In the genomic region with DNA sequence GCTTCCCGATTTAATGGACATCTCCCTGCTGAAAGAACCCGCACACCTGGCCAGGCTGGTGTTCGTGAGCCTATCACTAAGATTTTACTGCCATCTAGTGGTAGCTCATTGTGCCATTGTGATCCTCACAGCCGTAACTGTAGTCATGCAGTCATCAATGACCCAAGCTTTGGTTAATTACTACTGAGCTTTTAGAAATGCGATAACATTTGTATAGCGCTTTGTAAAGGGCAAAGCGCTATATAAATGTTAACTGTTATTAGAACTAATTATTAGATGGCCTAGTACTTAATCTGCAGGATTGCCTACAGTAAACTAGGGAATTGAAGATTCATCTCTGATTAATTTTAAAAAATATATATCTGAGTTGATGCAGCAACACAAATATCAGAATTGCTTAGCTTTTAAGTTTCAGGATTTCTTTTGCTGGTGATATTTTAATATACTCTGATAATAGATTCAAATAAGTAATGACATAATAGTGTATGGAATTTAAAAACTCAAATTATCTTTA, we compare ENCODE assay signal across 8 cellular contexts.
DNase-seq lines count a peak whose midpoint lies in the region; ATAC-seq, FAIRE-seq and TF ChIP-seq lines count a peak whose summit lies in the region.

No MANE protein-coding gene starts in this region.

- H2AFZ ChIP-seq in keratinocyte (ENCODE audit: control insufficient read depth, low read length) = no peak overlapping the region

- H4K20me1 ChIP-seq in keratinocyte (ENCODE audit: control insufficient read depth, extremely low read depth, insufficient read depth, low read length) = no peaks in the 10 kb centered on the region

- FAIRE-seq in TTC549 (lab: Jason Lieb, UNC) (peak; percentile 19), keratinocyte (lab: Jason Lieb, UNC) (peak; percentile 95)

- no peaks in the 10 kb centered on the region for H3K36me3 ChIP-seq in breast epithelium
- peaks cover 0 to 1% of the 10 kb centered on the region in 2 experiments for H3K36me3 ChIP-seq in keratinocyte (ENCODE audit: control insufficient read depth in 2 of 2, extremely low read depth in 1 of 2, insufficient read depth in 2 of 2, low read length in 2 of 2)

- no peaks in the 10 kb centered on the region for H3K9me3 ChIP-seq in breast epithelium
- no peaks in the 10 kb centered on the region for H3K9me3 ChIP-seq in keratinocyte (ENCODE audit: control insufficient read depth, low read depth, low read length)

- H3K4me3 ChIP-seq in breast epithelium (no peak overlapping the region), keratinocyte (ENCODE audit: control insufficient read depth in 2 of 3, extremely low read depth in 1 of 3, insufficient read depth in 2 of 3, low read depth in 1 of 3, low read length in 3 of 3) (no peak overlapping the region)

- DNase-seq in AG08395 (ENCODE audit: low spot score) (peak; percentile 66), NCI-H2029 (lab: John Stamatoyannopoulos, UW) (peak; percentile 55), breast epithelium (ENCODE audit: low spot score in 2 of 2) (peak in 1 of 2 donors; percentile 29), keratinocyte (ENCODE audit: low read depth, low spot score) (peak; percentile 17)
- peak; percentile 47 for DNase-seq in stimulated activated CD4-positive, alpha-beta T cell treated with anti-CD3 and anti-CD28 coated beads, Interleukin-2, amount 100 ng/mL, for 4 hours (ENCODE audit: low read depth)

- H3K9ac ChIP-seq in keratinocyte (ENCODE audit: control insufficient read depth, extremely low read depth, insufficient read depth, low read length) = no peak overlapping the region

- dilution Hi-C loops in keratinocyte (cut with MboI; ENCODE audit: extremely low pct_ligation_motif_present, low sequenced_read_pairs) = no loop called here

- TF ChIP-seq CTCF in breast epithelium (IDR thresholded peaks at IDR 0.05) = peak; percentile 37 to 76 (median 71)
- TF ChIP-seq CTCF in keratinocyte (optimal IDR thresholded peaks at IDR 0.05 in 1 of 3, IDR thresholded peaks at IDR 0.05 in 1 of 3, conservative IDR thresholded peaks at IDR 0.05 in 1 of 3; ENCODE audit: extremely low read depth in 1 of 3, insufficient read depth in 2 of 3, low read length in 3 of 3) = peak; percentile 77 to 85 (median 82)

- H3K9me1 ChIP-seq in keratinocyte (ENCODE audit: control insufficient read depth, extremely low read depth, insufficient read depth, low read length) = no peaks in the 10 kb centered on the region

- intact Hi-C loops in breast epithelium (cut with DNase I; ENCODE audit: low total_unique reads) = no loop called here

- TF ChIP-seq POLR2A in breast epithelium (IDR thresholded peaks at IDR 0.05) = no peak

- H3K4me2 ChIP-seq in keratinocyte (ENCODE audit: control insufficient read depth, extremely low read depth, insufficient read depth, low read depth, low read length) = no peak overlapping the region

- peak; percentile 99 for ATAC-seq in GM18867 (IDR thresholded peaks at IDR 0.05; ENCODE audit: unreplicated experiment)
- ATAC-seq in HG03060 (IDR thresholded peaks at IDR 0.05; ENCODE audit: low read depth, unreplicated experiment) = peak; percentile 98

- H3K27me3 ChIP-seq in breast epithelium (no peaks in the 10 kb centered on the region), keratinocyte (ENCODE audit: control insufficient read depth, extremely low read depth, insufficient read depth, low read length) (no peaks in the 10 kb centered on the region)

- H3K27ac ChIP-seq in breast epithelium = no peak overlapping the region
- H3K27ac ChIP-seq in keratinocyte (ENCODE audit: control insufficient read depth, insufficient read depth, low read length) = no peak overlapping the region

- H3K4me1 ChIP-seq in breast epithelium = no peaks in the 10 kb centered on the region
- H3K4me1 ChIP-seq in keratinocyte (ENCODE audit: control insufficient read depth, extremely low read depth, insufficient read depth, low read length) = no peaks in the 10 kb centered on the region

- no peaks in the 10 kb centered on the region for H3K79me2 ChIP-seq in keratinocyte (ENCODE audit: control insufficient read depth, insufficient read depth, low read length)
